Comparison of ENCODE assay signal across 8 cellular contexts in the genomic region with DNA sequence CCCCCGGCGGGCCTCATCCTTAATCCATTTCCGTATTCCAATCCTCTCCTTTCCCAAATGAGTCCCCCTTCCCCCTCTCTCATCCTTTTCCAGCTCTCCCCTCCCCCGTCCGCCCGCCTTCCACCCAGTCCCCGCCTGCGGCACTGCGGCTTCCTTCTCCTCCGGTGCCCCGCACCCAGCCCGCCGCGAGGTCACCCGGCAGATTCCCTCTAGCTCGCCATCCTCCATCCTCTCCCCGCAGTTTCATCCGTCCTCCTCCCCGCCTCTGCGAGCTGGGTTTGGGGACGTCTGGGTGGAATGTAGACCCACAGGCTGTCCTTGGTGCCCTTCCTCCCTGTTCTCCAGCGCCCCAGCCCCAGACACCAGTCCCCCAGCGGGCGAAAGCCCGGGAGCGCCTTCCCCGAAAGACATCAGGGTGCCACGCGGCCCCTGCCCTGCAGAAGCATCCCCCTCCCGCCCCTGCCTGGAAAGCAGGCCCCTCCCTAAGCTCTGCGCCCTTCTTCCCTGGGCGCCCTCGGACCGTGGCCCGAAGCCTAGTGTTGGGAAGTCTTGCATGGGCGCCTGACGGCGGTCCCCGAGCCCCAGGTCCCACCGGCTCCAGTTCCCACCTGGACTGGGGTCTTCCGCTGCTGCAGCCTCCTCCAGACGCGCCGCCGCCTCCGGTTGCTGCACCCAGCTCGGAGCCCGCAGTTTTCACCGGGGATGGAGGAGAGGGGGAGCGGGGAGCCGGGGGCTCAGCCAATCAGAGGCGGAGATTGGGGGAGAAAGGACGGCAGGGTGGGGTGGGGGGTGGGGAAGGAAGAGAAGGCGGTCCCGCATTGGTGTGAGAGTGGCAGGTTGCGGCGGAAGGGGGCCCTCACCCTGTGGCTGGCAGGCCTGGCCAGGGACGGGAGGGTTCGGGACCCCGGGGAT. TPM values are rescaled to one million over a fixed set of nuclear protein-coding genes. Genes with fewer than 3 reads are reported as not detected.
DNase-seq lines count a peak whose midpoint lies in the region; ATAC-seq and TF ChIP-seq lines count a peak whose summit lies in the region.

TSS of gene THY1 (minus strand) at position 668 of the 912 bp plus-strand sequence. CDS start 2,267 bp downstream, outside the sequence.

- TF ChIP-seq CTCF in GM06990 (IDR thresholded peaks at IDR 0.05; ENCODE audit: insufficient read depth, low read length, poor library complexity, severe bottlenecking) (no peak), Panc1 (IDR thresholded peaks at IDR 0.05) (no peak), nephron (IDR thresholded peaks at IDR 0.05; ENCODE audit: unreplicated experiment in 3 of 3) (no peak)

- no peaks in the 10 kb centered on the region for H3K27me3 ChIP-seq in GM06990 (replicated peaks; ENCODE audit: control insufficient read depth, insufficient read depth, low read length)
- H3K27me3 ChIP-seq in Panc1 (ENCODE audit: control insufficient read depth, insufficient read depth, low read length), result peaks cover 5% of the 10 kb centered on the region
- H3K27me3 ChIP-seq in esophagus (ENCODE audit: control insufficient read depth in 1 of 2, insufficient read depth in 2 of 2, low read length in 2 of 2), result no peaks in the 10 kb centered on the region

- WGBS in esophagus, 2 donors, result 5% methylated on average over 51 to 60 of the region's 60 CpGs

- peaks cover 35% of the 10 kb centered on the region for H3K4me1 Mint-ChIP-seq in nephron

- POLR2A ChIA-PET in Panc1 (lab: Charles Lee), result interaction anchor here (0.7 kb wide), 1 partner anchor 47 kb away, joined by 17 read pairs; no protein-coding TSS in a partner anchor

- CTCF ChIA-PET in Panc1 (lab: Charles Lee), result interaction anchor here (0.7 kb wide), 1 partner anchor 18 kb away, joined by 13 read pairs; no protein-coding TSS in a partner anchor

- peaks cover 10% of the 10 kb centered on the region; the same call in 1 of the 2 replicates for H3K4me1 ChIP-seq in Panc1 (ENCODE audit: control insufficient read depth, insufficient read depth, low read length)
- H3K4me1 ChIP-seq in esophagus (ENCODE audit: control insufficient read depth in 2 of 2, insufficient read depth in 2 of 2, low read length in 1 of 2), result peaks cover 6 to 8% of the 10 kb centered on the region in 2 donors

- peak within 1 kb of the TSS; percentile 52 to 72 (median 63) for H3K27ac Mint-ChIP-seq in nephron

- H3K36me3 Mint-ChIP-seq in nephron (ENCODE audit: low read depth), result peaks cover 18% of the 10 kb centered on the region

- BruUV-seq in Panc1 (replicated peaks; lab: Mats Ljungman, UMichigan), result no TSS peak

- H3K36me3 ChIP-seq in GM06990 (ENCODE audit: control insufficient read depth, insufficient read depth, low read length) (no peaks in the 10 kb centered on the region), Panc1 (ENCODE audit: control insufficient read depth, insufficient read depth, low read length) (no peaks in the 10 kb centered on the region), esophagus (ENCODE audit: control insufficient read depth in 2 of 2, insufficient read depth in 2 of 2, low read length in 1 of 2) (no peaks in the 10 kb centered on the region)

- in situ Hi-C loops in Panc1 (cut with HindIII; ENCODE audit: low pct_unique_long_range_greater_than_20kb, low sequenced_read_pairs), result no loop called here

- H3K4me3 Mint-ChIP-seq in nephron, result peak within 1 kb of the TSS; percentile 87 to 90 (median 87)

- peaks cover 52% of the 10 kb centered on the region for H3K27me3 Mint-ChIP-seq in nephron (ENCODE audit: low read depth)

- intact Hi-C loops in Panc1 (cut with micrococcal nuclease; ENCODE audit: unreplicated experiment), result no loop called here

- DNase-seq in GM06990 (ENCODE audit: extremely low read depth, insufficient read length), result no peak
- DNase-seq in Panc1 (ENCODE audit: low read depth, low spot score), result no peak
- no peak for DNase-seq in LoVo (ENCODE audit: low spot score)

- peak within 1 kb of the TSS; percentile 45 for H3K4me3 ChIP-seq in GM06990 (replicated peaks; ENCODE audit: low read depth, low read length)
- H3K4me3 ChIP-seq in Panc1 (ENCODE audit: low read depth in 2 of 2, low read length in 2 of 2), result peak within 1 kb of the TSS; percentile 51 to 55
- H3K4me3 ChIP-seq in esophagus (ENCODE audit: low read depth in 1 of 2, low read length in 2 of 2), result peak within 1 kb of the TSS; percentile 20 to 28

- H3K27ac ChIP-seq in Panc1 (ENCODE audit: low read length), result no peak within 1 kb of the TSS
- no peak within 1 kb of the TSS for H3K27ac ChIP-seq in esophagus (ENCODE audit: low read depth in 2 of 2, low read length in 1 of 2)

- ATAC-seq in Panc1 (peak; percentile 53), HG03108 (IDR thresholded peaks at IDR 0.05; ENCODE audit: unreplicated experiment) (no peak), GM18511 (IDR thresholded peaks at IDR 0.05; ENCODE audit: unreplicated experiment) (no peak), GM21515 (IDR thresholded peaks at IDR 0.05; ENCODE audit: unreplicated experiment) (no peak)

- H3K9me3 ChIP-seq in Panc1 (ENCODE audit: control insufficient read depth, insufficient read depth, low read depth, low read length), result no peaks in the 10 kb centered on the region
- H3K9me3 ChIP-seq in esophagus (ENCODE audit: control insufficient read depth in 2 of 2, insufficient read depth in 1 of 2, low read depth in 1 of 2, low read length in 1 of 2), result no peaks in the 10 kb centered on the region

- no peaks in the 10 kb centered on the region for H3K9me3 Mint-ChIP-seq in nephron

RNA-seq across cellular contexts. Expression of gene THY1, which starts in this region (rescaled TPM):
- total RNA-seq in Panc1 (2021; ENCODE audit: unreplicated experiment), result 13.7 TPM
- 24.3 TPM for polyA plus RNA-seq in Panc1 (2012; ENCODE audit: insufficient read length)
- polyA plus RNA-seq in esophagus, result 1 to 10 TPM in 1 of 2 donors, under 1 TPM in 1; 0.92 to 1.2 TPM
